In genomic region chr16:67014641-67015315, GRCh38 we compare ENCODE assay signal across 9 cellular contexts. TPM values are rescaled to one million over a fixed set of nuclear protein-coding genes. Genes with fewer than 3 reads are reported as not detected.
DNase-seq lines count a peak whose midpoint lies in the region; ATAC-seq and TF ChIP-seq lines count a peak whose summit lies in the region.
"Had no signal": no experiment of that assay in that cellular context is flagged by ENCODE, and none has a peak within 500 bp of the region (broad histone marks: within the 10 kb centered on the region; RNA-seq: fewer than 3 reads in every experiment).

No MANE protein-coding gene starts in this region.

- ATAC-seq in IMR-90 (ENCODE audit: low read depth), result no peak
- ATAC-seq in natural killer cell treated with Interleukin-12 subunit alpha and Interleukin-12 subunit beta and Interleukin-15 and Interleukin-18, amount 100 ng/mL, for 72 hours, result no peak
- ATAC-seq in GM21737 (IDR thresholded peaks at IDR 0.05; ENCODE audit: unreplicated experiment), result no peak

- peak overlapping the region; percentile 49; the same call in 1 of the 2 replicates for H2AK5ac ChIP-seq in IMR-90 (ENCODE audit: low read depth, low read length)

- H3K4ac ChIP-seq in IMR-90 (ENCODE audit: low read depth, low read length), result peak overlapping the region; percentile 55; the same call in 1 of the 2 replicates

- no peak for DNase-seq in AG04449 (ENCODE audit: low read depth, low spot score)
- DNase-seq in IMR-90, result no peak
- no peak for DNase-seq in caudate nucleus (lab: John Stamatoyannopoulos, UW)
- no peak for DNase-seq in natural killer cell treated with Interleukin-12 subunit alpha and Interleukin-12 subunit beta and Interleukin-15 and Interleukin-18, amount 100 ng/mL, for 72 hours (ENCODE audit: low spot score)
- DNase-seq in dermis blood vessel endothelial cell, result no peak
- DNase-seq in effector CD4-positive, alpha-beta T cell, result no peak
- no peak for DNase-seq in NCI-H2227 (lab: John Stamatoyannopoulos, UW; ENCODE audit: unreplicated experiment)
- DNase-seq: cerebellar nuclear complex had no signal

- in situ Hi-C loops in IMR-90 (cut with MboI; ENCODE audit: low sequenced_read_pairs), result no loop called here

- H4K5ac ChIP-seq in IMR-90 (ENCODE audit: low read depth, low read length), result peak overlapping the region; percentile 43; the same call in 1 of the 2 replicates

- H4K20me1 ChIP-seq in IMR-90 (ENCODE audit: insufficient read depth, low read length), result no peaks in the 10 kb centered on the region

- POLR2A ChIA-PET in AG04449 (lab: Yijun Ruan, JAX) (interaction anchor here (0.6 kb wide), 1 partner anchor 140 kb away, joined by 3 read pairs; no protein-coding TSS in a partner anchor), IMR-90 (lab: Charles Lee; ENCODE audit: unreplicated experiment) (no interaction called here)

- peak overlapping the region; percentile 91 for H2AFZ ChIP-seq in IMR-90 (replicated peaks; ENCODE audit: low read length, poor library complexity)

- H3K27me3 Mint-ChIP-seq in natural killer cell treated with Interleukin-12 subunit alpha and Interleukin-12 subunit beta and Interleukin-15 and Interleukin-18, amount 100 ng/mL, for 72 hours, result peaks cover 6 to 7% of the 10 kb centered on the region in 2 donors

- no peak for TF ChIP-seq RAD21 in IMR-90 (IDR thresholded peaks at IDR 0.05; ENCODE audit: low read length)

- H2BK120ac ChIP-seq in IMR-90 (ENCODE audit: low read depth, low read length), result no peak overlapping the region

- H3K4me3 ChIP-seq in AG04449 (ENCODE audit: low read depth, low read length) (peak overlapping the region; percentile 52), IMR-90 (ENCODE audit: insufficient read depth, low read depth, low read length) (no peak overlapping the region)

- H3K27ac ChIP-seq in IMR-90 (ENCODE audit: insufficient read depth, low read length) (no peak overlapping the region), caudate nucleus (ENCODE audit: low read depth, low read length) (peak overlapping the region; percentile 62)

- H2BK20ac ChIP-seq in IMR-90 (ENCODE audit: low read depth, low read length), result no peak overlapping the region

- peak overlapping the region; percentile 43; the same call in 1 of the 2 replicates for H4K91ac ChIP-seq in IMR-90 (ENCODE audit: insufficient read depth, low read depth, low read length)

- H3K9me3 Mint-ChIP-seq in natural killer cell treated with Interleukin-12 subunit alpha and Interleukin-12 subunit beta and Interleukin-15 and Interleukin-18, amount 100 ng/mL, for 72 hours, result no peaks in the 10 kb centered on the region

- H3K79me1 ChIP-seq in IMR-90 (ENCODE audit: low read depth in 1 of 2, low read length in 2 of 2), result no peaks in the 10 kb centered on the region

- peaks cover 0 to 2% of the 10 kb centered on the region in 2 donors for H3K4me1 Mint-ChIP-seq in natural killer cell treated with Interleukin-12 subunit alpha and Interleukin-12 subunit beta and Interleukin-15 and Interleukin-18, amount 100 ng/mL, for 72 hours (ENCODE audit: low read depth in 2 of 2)

- peak overlapping the region; percentile 13 for H2AK9ac ChIP-seq in IMR-90 (replicated peaks; ENCODE audit: low read depth, low read length, poor library complexity)

- no peak overlapping the region for H3K18ac ChIP-seq in IMR-90 (ENCODE audit: low read depth, low read length)

- H4K8ac ChIP-seq in IMR-90 (ENCODE audit: low read depth in 2 of 2, low read length in 2 of 2), result peak overlapping the region; percentile 25 to 36; a peak in 1 of 4 replicates

- H3K4me3 Mint-ChIP-seq in natural killer cell treated with Interleukin-12 subunit alpha and Interleukin-12 subunit beta and Interleukin-15 and Interleukin-18, amount 100 ng/mL, for 72 hours, result peak overlapping the region; percentile 62

- H3K36me3 Mint-ChIP-seq in natural killer cell treated with Interleukin-12 subunit alpha and Interleukin-12 subunit beta and Interleukin-15 and Interleukin-18, amount 100 ng/mL, for 72 hours, result no peaks in the 10 kb centered on the region

- WGBS in IMR-90 (ENCODE audit: extremely low coverage in 2 of 2, insufficient read length in 1 of 2), 2 experiments, result no CpG with 5 or more reads among the region's 6 CpGs

- H3K27ac Mint-ChIP-seq in natural killer cell treated with Interleukin-12 subunit alpha and Interleukin-12 subunit beta and Interleukin-15 and Interleukin-18, amount 100 ng/mL, for 72 hours, result peak overlapping the region in 1 of 2 donors; percentile 7

- no TSS peak for BruUV-seq in IMR-90 (replicated peaks; lab: Mats Ljungman, UMichigan)

- peak overlapping the region; percentile 41; the same call in 1 of the 2 replicates for H3K4me2 ChIP-seq in IMR-90 (ENCODE audit: low read depth, low read length)

- dilution Hi-C loops in IMR-90 (cut with HindIII; ENCODE audit: low sequenced_read_pairs, unreplicated experiment), result no loop called here

- CTCF ChIA-PET in AG04449 (lab: Yijun Ruan, JAX), result interaction anchor here (0.6 to 3.9 kb wide), 13 partner anchors 10 to 141 kb away, joined by 3 to 49 read pairs (median 5); partner anchors contain the start of genes B3GNT9 and PHAF1
- CTCF ChIA-PET in IMR-90 (lab: Yijun Ruan, JAX), result interaction anchor here (0.6 to 2.5 kb wide), 2 partner anchors 24 to 141 kb away, joined by 3 to 9 read pairs; no protein-coding TSS in a partner anchor

- intact Hi-C loops in IMR-90 (cut with micrococcal nuclease), result loop anchor here (10.0 kb wide), 1 partner anchor 170 kb away; the partner anchor contains the start of gene MATCAP1

- H2BK5ac ChIP-seq in IMR-90 (ENCODE audit: low read depth, low read length, poor library complexity, severe bottlenecking), result no peak overlapping the region

- H3K23ac ChIP-seq in IMR-90 (ENCODE audit: low read depth, low read length), result no peak overlapping the region

- H3K9me3 ChIP-seq in IMR-90 (ENCODE audit: control insufficient read depth, insufficient read depth, low read length), result no peaks in the 10 kb centered on the region

- peaks cover 4% of the 10 kb centered on the region; the same call in 1 of the 2 replicates for H3K4me1 ChIP-seq in IMR-90 (ENCODE audit: control insufficient read depth, insufficient read depth, low read length)

- no peak overlapping the region for H3K56ac ChIP-seq in IMR-90 (ENCODE audit: extremely low read depth, insufficient read depth, low read length)

- H3K9ac ChIP-seq in IMR-90 (ENCODE audit: low read depth, low read length), result no peak overlapping the region; the same call in 1 of the 2 replicates

- peaks cover 2% of the 10 kb centered on the region; the same call in 1 of the 2 replicates for H3K27me3 ChIP-seq in IMR-90 (ENCODE audit: control insufficient read depth, insufficient read depth, low read length)

- H2BK15ac ChIP-seq in IMR-90 (ENCODE audit: low read depth, low read length), result no peak overlapping the region

- no peak for TF ChIP-seq CTCF in AG04449 (IDR thresholded peaks at IDR 0.05; ENCODE audit: insufficient read depth, low read length, missing control alignments)
- no peak for TF ChIP-seq CTCF in IMR-90 (conservative IDR thresholded peaks at IDR 0.05; ENCODE audit: low read depth, low read length)

- no peak for TF ChIP-seq POLR2A in IMR-90 (IDR thresholded peaks at IDR 0.05; ENCODE audit: low read depth, low read length)

- no peak overlapping the region for H3K14ac ChIP-seq in IMR-90 (replicated peaks; ENCODE audit: low read depth, low read length)

- H3K9me1 ChIP-seq in IMR-90 (ENCODE audit: insufficient read depth, low read length), result no peaks in the 10 kb centered on the region

- H3K36me3 ChIP-seq in IMR-90 (ENCODE audit: control insufficient read depth, insufficient read depth, low read length), result no peaks in the 10 kb centered on the region

TF ChIP-seq in IMR-90, 13 proteins besides CTCF, POLR2A, EP300 and RAD21 (continues in another document):
- no peak for TF ChIP-seq MAFK (IDR thresholded peaks at IDR 0.05; ENCODE audit: low read depth, low read length)
- TF ChIP-seq RFX5 (IDR thresholded peaks at IDR 0.05; ENCODE audit: low read depth, low read length), result no peak
- TF ChIP-seq MXI1 (IDR thresholded peaks at IDR 0.05; ENCODE audit: borderline replicate concordance, low read depth, low read length), result no peak
- no peak for TF ChIP-seq NFE2L2 (IDR thresholded peaks at IDR 0.05; ENCODE audit: low read depth, low read length)
- no peak for TF ChIP-seq MAZ (IDR thresholded peaks at IDR 0.05; ENCODE audit: borderline replicate concordance, low read depth, low read length)
- TF ChIP-seq BHLHE40 (IDR thresholded peaks at IDR 0.05; ENCODE audit: low read depth, low read length), result no peak
- no peak for TF ChIP-seq CHD1 (IDR thresholded peaks at IDR 0.05; ENCODE audit: low read depth, low read length)
- no peak for TF ChIP-seq USF2 (IDR thresholded peaks at IDR 0.05; ENCODE audit: low read depth, low read length)

RNA-seq across cellular contexts. Expression of gene CBFB, which starts 14.2 kb away (rescaled TPM):
- total RNA-seq in IMR-90 (2012; rRNA removed) (48.0 and 110 TPM in 2 replicates), dermis blood vessel endothelial cell (96.5 and 124 TPM in 2 replicates)
- polyA plus RNA-seq in IMR-90 (2012; rRNA removed), result 39.8 and 44.2 TPM in 2 replicates
- 21.2 and 26.2 TPM in 2 replicates for polyA plus RNA-seq in IMR-90 (2012; cell fraction: cytosol; rRNA removed)
- polyA plus RNA-seq in IMR-90 (2012; cell fraction: nucleus; rRNA removed; ENCODE audit: low replicate concordance), result 21.3 and 21.6 TPM in 2 replicates
- total RNA-seq in natural killer cell treated with Interleukin-12 subunit alpha and Interleukin-12 subunit beta and Interleukin-15 and Interleukin-18, amount 100 ng/mL, for 72 hours, result 100 to 1,000 TPM; 128 to 161 TPM

RNA-seq across cellular contexts. Expression of gene CES4A, which starts 26.4 kb away (rescaled TPM):
- 0.72 and 0.83 TPM in 2 replicates for total RNA-seq in IMR-90 (2012; rRNA removed)
- 4.0 and 4.7 TPM in 2 replicates for polyA plus RNA-seq in IMR-90 (2012; rRNA removed)
- 1.7 and 2.2 TPM in 2 replicates for polyA plus RNA-seq in IMR-90 (2012; cell fraction: cytosol; rRNA removed)
- 43.1 and 51.7 TPM in 2 replicates for polyA plus RNA-seq in IMR-90 (2012; cell fraction: nucleus; rRNA removed; ENCODE audit: low replicate concordance)
- 1 to 10 TPM; 6.5 to 8.2 TPM for total RNA-seq in natural killer cell treated with Interleukin-12 subunit alpha and Interleukin-12 subunit beta and Interleukin-15 and Interleukin-18, amount 100 ng/mL, for 72 hours
- total RNA-seq in dermis blood vessel endothelial cell, result 1.4 and 1.7 TPM in 2 replicates

RNA-seq across cellular contexts. Expression of gene CES3, which starts 53.7 kb away (rescaled TPM):
- total RNA-seq in IMR-90 (2012; rRNA removed) (under 0.01 TPM in 1 of 2 replicates, not detected in the other), dermis blood vessel endothelial cell (not detected in 2 replicates)
- polyA plus RNA-seq in IMR-90 (2012; rRNA removed), result 0.03 and 0.06 TPM in 2 replicates
- 0.03 TPM in 1 of 2 replicates, not detected in the other for polyA plus RNA-seq in IMR-90 (2012; cell fraction: cytosol; rRNA removed)
- polyA plus RNA-seq in IMR-90 (2012; cell fraction: nucleus; rRNA removed; ENCODE audit: low replicate concordance), result 1.8 and 1.9 TPM in 2 replicates
- total RNA-seq in natural killer cell treated with Interleukin-12 subunit alpha and Interleukin-12 subunit beta and Interleukin-15 and Interleukin-18, amount 100 ng/mL, for 72 hours, result 1 to 10 TPM in 1 of 2 donors, not detected in 1; 1.6 TPM
